Comparison of ENCODE assay signal across 9 cellular contexts in genomic region chr12:53345486-53346195, GRCh38. TPM values are rescaled to one million over a fixed set of nuclear protein-coding genes. Genes with fewer than 3 reads are reported as not detected.
DNase-seq lines count a peak whose midpoint lies in the region; ATAC-seq, FAIRE-seq and TF ChIP-seq lines count a peak whose summit lies in the region.
"Had no signal": no experiment of that assay in that cellular context is flagged by ENCODE, and none has a peak within 500 bp of the region (broad histone marks: within the 10 kb centered on the region; RNA-seq: fewer than 3 reads in every experiment).

No MANE protein-coding gene starts in this region.

- peak overlapping the region; percentile 93 for H3K4me2 ChIP-seq in HCT116 (ENCODE audit: low read length)
- H3K4me2 ChIP-seq in smooth muscle cell = peak overlapping the region; percentile 90

- no peaks in the 10 kb centered on the region for H4K20me1 ChIP-seq in HCT116 (ENCODE audit: insufficient read depth)
- H4K20me1 ChIP-seq in smooth muscle cell (ENCODE audit: low read depth) = no peaks in the 10 kb centered on the region

- no TSS peak for BruUV-seq in HCT116 (replicated peaks; lab: Mats Ljungman, UMichigan)

- peaks cover 11% of the 10 kb centered on the region for H3F3A ChIP-seq in smooth muscle cell (ENCODE audit: low read depth)

- no peak for FAIRE-seq in GM12892 (lab: Jason Lieb, UNC)

- TF ChIP-seq RAD21 in HCT116 (IDR thresholded peaks at IDR 0.05; ENCODE audit: low read depth) = no peak

- DNase-seq in HCT116 (ENCODE audit: low read depth, low spot score) (no peak), WERI-Rb-1 (peak; percentile 69), left cardiac atrium (peak; percentile 66), smooth muscle cell (lab: John Stamatoyannopoulos, UW; ENCODE audit: unreplicated experiment) (no peak), pons (ENCODE audit: low spot score) (no peak), GM12892 (ENCODE audit: insufficient read length) (no peak), NCI-H187 (lab: John Stamatoyannopoulos, UW) (no peak)
- DNase-seq in activated CD4-positive, CD25-positive, alpha-beta regulatory T cell treated with anti-CD3 and anti-CD28 coated beads, Interleukin-2, amount 50 U/mL, for 72 hours = no peak

- H3K79me2 ChIP-seq in HCT116 (ENCODE audit: insufficient read depth, low read length) = no peaks in the 10 kb centered on the region
- H3K79me2 ChIP-seq in smooth muscle cell (ENCODE audit: low read depth) = no peaks in the 10 kb centered on the region

- no peaks in the 10 kb centered on the region for H3K9me3 ChIP-seq in HCT116 (ENCODE audit: control insufficient read depth in 1 of 2, insufficient read depth in 1 of 2, low read depth in 1 of 2, low read length in 2 of 2)
- no peaks in the 10 kb centered on the region for H3K9me3 ChIP-seq in WERI-Rb-1 (ENCODE audit: severe bottlenecking)
- H3K9me3 ChIP-seq in smooth muscle cell (replicated peaks; ENCODE audit: low read depth) = no peaks in the 10 kb centered on the region

- H3K4me1 ChIP-seq in HCT116 (ENCODE audit: control insufficient read depth in 1 of 2, insufficient read depth in 2 of 2, low read length in 2 of 2) (peaks cover 11 to 21% of the 10 kb centered on the region in 2 experiments; a peak in 3 of 4 replicates), smooth muscle cell (ENCODE audit: low read depth) (peaks cover 9% of the 10 kb centered on the region)

- POLR2A ChIA-PET in HCT116 (lab: Charles Lee) = interaction anchor here (1.3 to 1.6 kb wide), 4 partner anchors 14 to 76 kb away, joined by 3 to 9 read pairs (median 6); partner anchors contain the start of genes AAAS and SP1

- H3K9me2 ChIP-seq in HCT116 (ENCODE audit: insufficient read depth) = no peaks in the 10 kb centered on the region

- 12% methylated on average over 8 of the region's 10 CpGs for WGBS in smooth muscle cell (ENCODE audit: low lambda C conversion rate)

- ATAC-seq in HCT116 (peak; percentile 16), left cardiac atrium (peak; percentile 36 to 45)

- no peaks in the 10 kb centered on the region for H3K27me3 ChIP-seq in HCT116 (ENCODE audit: insufficient read depth, low read length)
- no peaks in the 10 kb centered on the region for H3K27me3 ChIP-seq in WERI-Rb-1 (ENCODE audit: insufficient read depth, low read depth, severe bottlenecking)
- H3K27me3 ChIP-seq in smooth muscle cell (ENCODE audit: low read depth) = no peaks in the 10 kb centered on the region

- intact Hi-C loops in HCT116 (cut with micrococcal nuclease) = no loop called here
- intact Hi-C loops in left cardiac atrium (cut with DNase I) = loop anchor here in 1 of 2 donors (2.0 kb wide), 1 partner anchor 19 kb away; no protein-coding TSS in a partner anchor

- CTCF ChIA-PET in HCT116 (lab: Charles Lee) = interaction anchor here (0.7 to 2.1 kb wide), 18 partner anchors 10 to 280 kb away, joined by 3 to 14 read pairs (median 5); partner anchors contain the start of gene AAAS

- H3K36me3 ChIP-seq in HCT116 (ENCODE audit: control insufficient read depth in 1 of 2, insufficient read depth in 2 of 2, low read length in 2 of 2) (no peaks in the 10 kb centered on the region), WERI-Rb-1 (no peaks in the 10 kb centered on the region), smooth muscle cell (ENCODE audit: low read depth) (no peaks in the 10 kb centered on the region)

- peak overlapping the region; percentile 54 to 68 for H3K4me3 ChIP-seq in HCT116 (replicated peaks in 1 of 2; ENCODE audit: low read depth in 1 of 2, low read length in 2 of 2)
- no peak overlapping the region; the same call in 1 of the 2 replicates for H3K4me3 ChIP-seq in WERI-Rb-1 (ENCODE audit: low read depth, low read length)
- peak overlapping the region; percentile 59 for H3K4me3 ChIP-seq in smooth muscle cell

- H3K9ac ChIP-seq in HCT116 (ENCODE audit: low read length) (peak overlapping the region; percentile 67; the same call in 1 of the 2 replicates), smooth muscle cell (ENCODE audit: low read depth) (no peak overlapping the region)

- TF ChIP-seq POLR2A in HCT116 (IDR thresholded peaks at IDR 0.05; ENCODE audit: borderline replicate concordance, extremely low read depth, insufficient read depth, insufficient read length) = no peak
- TF ChIP-seq POLR2A in GM12892 (IDR thresholded peaks at IDR 0.05; ENCODE audit: low read depth, low read length) = no peak

- TF ChIP-seq CTCF in HCT116 (IDR thresholded peaks at IDR 0.05 in 2 of 3, conservative IDR thresholded peaks at IDR 0.05 in 1 of 3; ENCODE audit: borderline replicate concordance in 1 of 3, insufficient read depth in 1 of 3, low read depth in 2 of 3, low read length in 2 of 3) (no peak), WERI-Rb-1 (IDR thresholded peaks at IDR 0.05; ENCODE audit: low read depth, low read length) (no peak), smooth muscle cell (IDR thresholded peaks at IDR 0.05; ENCODE audit: borderline replicate concordance, insufficient read depth, poor library complexity, severe bottlenecking) (no peak)

- H2AFZ ChIP-seq in HCT116 (ENCODE audit: low read depth, low read length, poor library complexity, severe bottlenecking) = no peak overlapping the region
- peak overlapping the region; percentile 49 for H2AFZ ChIP-seq in smooth muscle cell (ENCODE audit: low read depth)

- RAD21 ChIA-PET in HCT116 (lab: Charles Lee; ENCODE audit: low non-redundant PET in 1 of 2, low total read pairs in 2 of 2, uncharacterized antibody in 2 of 2, unreplicated experiment in 2 of 2) = interaction anchor here (1.0 to 1.8 kb wide), 4 partner anchors 19 to 163 kb away, joined by 3 to 4 read pairs (median 4); no protein-coding TSS in a partner anchor

- H3K27ac ChIP-seq in HCT116 (ENCODE audit: low read depth, low read length) (peak overlapping the region; percentile 65; the same call in 1 of the 2 replicates), WERI-Rb-1 (no peak overlapping the region), smooth muscle cell (ENCODE audit: low read depth) (peak overlapping the region; percentile 16)

TF ChIP-seq in HCT116, 20 proteins besides CTCF, POLR2A, EP300 and RAD21:
- TF ChIP-seq, protein P1, sequence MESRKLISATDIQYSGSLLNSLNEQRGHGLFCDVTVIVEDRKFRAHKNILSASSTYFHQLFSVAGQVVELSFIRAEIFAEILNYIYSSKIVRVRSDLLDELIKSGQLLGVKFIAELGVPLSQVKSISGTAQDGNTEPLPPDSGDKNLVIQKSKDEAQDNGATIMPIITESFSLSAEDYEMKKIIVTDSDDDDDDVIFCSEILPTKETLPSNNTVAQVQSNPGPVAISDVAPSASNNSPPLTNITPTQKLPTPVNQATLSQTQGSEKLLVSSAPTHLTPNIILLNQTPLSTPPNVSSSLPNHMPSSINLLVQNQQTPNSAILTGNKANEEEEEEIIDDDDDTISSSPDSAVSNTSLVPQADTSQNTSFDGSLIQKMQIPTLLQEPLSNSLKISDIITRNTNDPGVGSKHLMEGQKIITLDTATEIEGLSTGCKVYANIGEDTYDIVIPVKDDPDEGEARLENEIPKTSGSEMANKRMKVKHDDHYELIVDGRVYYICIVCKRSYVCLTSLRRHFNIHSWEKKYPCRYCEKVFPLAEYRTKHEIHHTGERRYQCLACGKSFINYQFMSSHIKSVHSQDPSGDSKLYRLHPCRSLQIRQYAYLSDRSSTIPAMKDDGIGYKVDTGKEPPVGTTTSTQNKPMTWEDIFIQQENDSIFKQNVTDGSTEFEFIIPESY (IDR thresholded peaks at IDR 0.05; ENCODE audit: extremely low read depth, insufficient replicate concordance, low read length) = no peak
- TF ChIP-seq EZH2 (IDR thresholded peaks at IDR 0.05) (no peak), SIN3A (IDR thresholded peaks at IDR 0.05; ENCODE audit: low read depth) (no peak), ZNF274 (IDR thresholded peaks at IDR 0.05; ENCODE audit: low read depth, low read length) (no peak), SRF (IDR thresholded peaks at IDR 0.05; ENCODE audit: low read depth) (no peak), EGR1 (IDR thresholded peaks at IDR 0.05; ENCODE audit: low read depth) (no peak), ELF1 (IDR thresholded peaks at IDR 0.05; ENCODE audit: borderline replicate concordance, low read depth) (no peak), YY1 (IDR thresholded peaks at IDR 0.05; ENCODE audit: extremely low read depth, insufficient replicate concordance, low read depth, low read length) (no peak), CBX3 (IDR thresholded peaks at IDR 0.05; ENCODE audit: low read depth) (no peak), EZH2phosphoT487 (IDR thresholded peaks at IDR 0.05; ENCODE audit: borderline replicate concordance) (no peak), POLR2AphosphoS5 (IDR thresholded peaks at IDR 0.05; ENCODE audit: low read depth, low read length) (no peak), MAX (IDR thresholded peaks at IDR 0.05) (no peak), SP1 (IDR thresholded peaks at IDR 0.05; ENCODE audit: low read depth) (no peak)

RNA-seq across cellular contexts. Expression of gene SP7, which starts 9.5 kb away (rescaled TPM):
- total RNA-seq in HCT116 (2021; ENCODE audit: unreplicated experiment) (not detected), left cardiac atrium (not detected), smooth muscle cell (0.04 and 0.40 TPM in 2 replicates)
- 0.02 and 0.04 TPM in 2 replicates for polyA plus RNA-seq in HCT116 (2012)
- polyA plus RNA-seq in smooth muscle cell = 0.38 TPM in 1 of 2 replicates, not detected in the other
- polyA plus RNA-seq in GM12892 (2012; ENCODE audit: missing spikeins) = not detected
- total RNA-seq: urinary bladder had no signal
- polyA plus RNA-seq: urinary bladder had no signal

RNA-seq across cellular contexts. Expression of gene AAAS, which starts 24.2 kb away (rescaled TPM):
- total RNA-seq in HCT116 (2021; ENCODE audit: unreplicated experiment) (87.9 TPM), left cardiac atrium (10 to 100 TPM; 35.7 to 40.3 TPM), smooth muscle cell (56.8 and 57.3 TPM in 2 replicates)
- 64.1 and 77.3 TPM in 2 replicates for polyA plus RNA-seq in HCT116 (2012)
- 58.3 and 65.7 TPM in 2 replicates for polyA plus RNA-seq in smooth muscle cell
- 38.0 TPM for polyA plus RNA-seq in GM12892 (2012; ENCODE audit: missing spikeins)

RNA-seq across cellular contexts. Expression of gene SP1, which starts 34.3 kb away (rescaled TPM):
- 96.8 TPM for total RNA-seq in HCT116 (2021; ENCODE audit: unreplicated experiment)
- 46.2 and 50.1 TPM in 2 replicates for polyA plus RNA-seq in HCT116 (2012)
- total RNA-seq in left cardiac atrium = 10 to 100 TPM; 31.3 to 33.4 TPM
- total RNA-seq in smooth muscle cell = 48.6 and 51.5 TPM in 2 replicates
- polyA plus RNA-seq in smooth muscle cell = 10.1 and 10.2 TPM in 2 replicates
- polyA plus RNA-seq in GM12892 (2012; ENCODE audit: missing spikeins) = 16.9 TPM

RNA-seq across cellular contexts. Expression of gene MYG1, which starts 46.1 kb away (rescaled TPM):
- 104 TPM for total RNA-seq in HCT116 (2021; ENCODE audit: unreplicated experiment)
- 101 and 106 TPM in 2 replicates for polyA plus RNA-seq in HCT116 (2012)
- 10 to 100 TPM; 35.0 to 37.0 TPM for total RNA-seq in left cardiac atrium
- total RNA-seq in smooth muscle cell = 30.8 and 39.1 TPM in 2 replicates
- polyA plus RNA-seq in smooth muscle cell = 56.9 and 60.9 TPM in 2 replicates
- polyA plus RNA-seq in GM12892 (2012; ENCODE audit: missing spikeins) = 35.2 TPM

RNA-seq across cellular contexts. Expression of gene PFDN5, which starts 50.3 kb away (rescaled TPM):
- total RNA-seq in HCT116 (2021; ENCODE audit: unreplicated experiment) (318 TPM), left cardiac atrium (100 to 1,000 TPM; 345 to 377 TPM), smooth muscle cell (416 and 464 TPM in 2 replicates)
- 540 and 548 TPM in 2 replicates for polyA plus RNA-seq in HCT116 (2012)
- 523 and 540 TPM in 2 replicates for polyA plus RNA-seq in smooth muscle cell
- polyA plus RNA-seq in GM12892 (2012; ENCODE audit: missing spikeins) = 1,026 TPM

Comparison
In these comparisons a context has a peak if more than half of its experiments do, and no peak if none do; other contexts are left out.
1. DNase-seq: peak in WERI-Rb-1 (single experiment) and left cardiac atrium (single experiment); none in HCT116 (single experiment), smooth muscle cell (single experiment), pons (single experiment), GM12892 (single experiment), NCI-H187 (0 of 2) and activated CD4-positive, CD25-positive, alpha-beta regulatory T cell treated with anti-CD3 and anti-CD28 coated beads, Interleukin-2, amount 50 U/mL, for 72 hours (single experiment).